8 cellular contexts compared by ENCODE assay signal in the genomic region with DNA sequence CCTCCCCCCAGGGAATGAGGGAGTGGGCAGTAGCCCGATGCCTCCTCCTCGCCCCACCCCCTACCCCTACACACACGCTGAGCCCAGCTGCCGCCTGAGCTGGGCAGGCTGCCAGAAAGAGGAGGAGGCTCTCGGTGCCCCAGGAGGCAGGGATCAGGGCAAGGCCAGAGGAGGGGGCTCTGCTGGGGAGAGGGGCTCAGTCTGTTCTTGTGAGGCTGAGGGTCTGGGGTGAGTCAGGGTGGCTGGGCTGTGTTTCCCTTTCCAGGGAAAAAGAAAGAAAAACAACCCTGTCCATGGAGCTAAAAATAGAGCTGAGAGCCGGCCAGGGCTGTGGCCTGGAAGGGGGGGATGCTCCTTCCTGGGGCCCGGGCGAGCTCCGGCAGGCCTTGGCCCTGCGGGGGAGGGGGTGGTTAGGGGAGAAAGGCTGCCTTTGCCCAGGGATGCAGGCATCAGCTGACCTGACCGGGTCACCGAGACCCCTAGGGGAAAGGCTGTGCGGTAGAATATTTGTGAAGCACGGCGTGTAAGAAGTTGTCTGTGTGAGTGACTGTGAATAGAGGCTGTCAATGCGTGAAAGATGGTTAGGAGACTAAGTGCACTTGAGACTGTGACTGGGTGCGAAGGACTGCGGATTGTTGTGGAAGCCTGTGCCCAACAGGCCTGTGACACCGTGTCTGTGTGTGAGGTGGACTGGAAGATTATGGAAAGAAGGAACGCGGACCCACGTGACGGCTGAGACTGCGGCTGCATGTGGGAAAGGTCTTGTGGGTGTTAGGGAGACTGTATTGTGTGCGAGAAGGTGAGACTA. TPM values are rescaled to one million over a fixed set of nuclear protein-coding genes. Genes with fewer than 3 reads are reported as not detected.
A peak's percentile ranks its signal among the peaks of the same experiment; 100 is the strongest.
DNase-seq lines count a peak whose midpoint lies in the region; ATAC-seq and TF ChIP-seq lines count a peak whose summit lies in the region.

No MANE protein-coding gene starts in this region.

- TF ChIP-seq CTCF in AG04450 (IDR thresholded peaks at IDR 0.05; ENCODE audit: low read depth, low read length) = no peak
- TF ChIP-seq CTCF in LNCaP clone FGC (IDR thresholded peaks at IDR 0.05; ENCODE audit: control insufficient read depth, extremely low read depth, insufficient read depth) = no peak

- peak overlapping the region; percentile 87 to 97 (median 93) for H3K27ac Mint-ChIP-seq in naive thymus-derived CD8-positive, alpha-beta T cell

- peak overlapping the region; percentile 81 to 95 (median 92) for H3K4me3 Mint-ChIP-seq in naive thymus-derived CD8-positive, alpha-beta T cell

- H3K36me3 Mint-ChIP-seq in naive thymus-derived CD8-positive, alpha-beta T cell = peaks cover 0 to 9% (median 0%) of the 10 kb centered on the region in 3 donors

- no peaks in the 10 kb centered on the region for H3K27me3 ChIP-seq in AG04450 (ENCODE audit: control insufficient read depth, insufficient read depth, low read length)

- H3K4me1 Mint-ChIP-seq in naive thymus-derived CD8-positive, alpha-beta T cell = peaks cover 25 to 33% (median 30%) of the 10 kb centered on the region in 4 donors

- H3K27ac ChIP-seq in AG04450 (ENCODE audit: low read depth, low read length) (peak overlapping the region; percentile 95), substantia nigra (ENCODE audit: low read depth, low read length, poor library complexity, severe bottlenecking) (peak overlapping the region; percentile 100)

- peak overlapping the region; percentile 90 for H3K4me3 ChIP-seq in AG04450 (ENCODE audit: low read depth, low read length)
- peak overlapping the region; percentile 62 for H3K4me3 ChIP-seq in LNCaP clone FGC (ENCODE audit: low read depth, low read length)

- H3K27me3 Mint-ChIP-seq in naive thymus-derived CD8-positive, alpha-beta T cell = no peaks in the 10 kb centered on the region

- POLR2A ChIA-PET in AG04450 (lab: Yijun Ruan, JAX) = interaction anchor here (0.6 to 3.3 kb wide), 6 partner anchors 9 to 63 kb away, joined by 3 to 20 read pairs (median 5); a partner anchor contains a TSS
- POLR2A ChIA-PET in naive thymus-derived CD8-positive, alpha-beta T cell (lab: Charles Lee) = interaction anchor here (0.6 to 5.7 kb wide), 15 partner anchors 10 to 590 kb away, joined by 3 to 82 read pairs (median 4); a partner anchor contains a TSS

- DNase-seq in AG04450 (ENCODE audit: low read depth, low spot score) (no peak), GM19238 (ENCODE audit: insufficient read length, low spot score) (peak; percentile 83), LNCaP clone FGC (ENCODE audit: low read depth) (no peak), RKO (ENCODE audit: low spot score) (peak; percentile 80), activated gamma-delta T cell (lab: John Stamatoyannopoulos, UW) (peak; percentile 25), fibroblast of peridontal ligament (ENCODE audit: extremely low read depth) (peak; percentile 83), substantia nigra (lab: John Stamatoyannopoulos, UW) (peak; percentile 69 to 95 (median 89))
- peak in 9 of 10 donors; percentile 54 to 85 (median 68) for DNase-seq in naive thymus-derived CD8-positive, alpha-beta T cell

- peak; percentile 25 to 34 for ATAC-seq in naive thymus-derived CD8-positive, alpha-beta T cell

- CTCF ChIA-PET in AG04450 (lab: Charles Lee) = interaction anchor here (0.6 to 12.4 kb wide), 13 partner anchors 9 to 590 kb away, joined by 3 to 271 read pairs (median 6); a partner anchor contains a TSS

- no peaks in the 10 kb centered on the region; the same call in 1 of the 2 replicates for H3K9me3 ChIP-seq in AG04450 (ENCODE audit: control insufficient read depth, insufficient read depth, low read length)

- H3K9me3 Mint-ChIP-seq in naive thymus-derived CD8-positive, alpha-beta T cell = no peaks in the 10 kb centered on the region

RNA-seq across cellular contexts. Expression of a gene that starts 1.2 kb away (rescaled TPM):
- 33.3 and 54.3 TPM in 2 replicates for polyA plus RNA-seq in AG04450 (2011; rRNA removed)
- 37.5 and 58.6 TPM in 2 replicates for polyA minus RNA-seq in AG04450 (2011; rRNA and poly(A)+ RNA removed)
- 10 to 100 TPM; 33.5 to 34.3 TPM for total RNA-seq in naive thymus-derived CD8-positive, alpha-beta T cell
- 10 to 100 TPM; 10.8 to 19.5 (median 13.1) TPM for polyA plus RNA-seq in naive thymus-derived CD8-positive, alpha-beta T cell

RNA-seq across cellular contexts. Expression of a gene that starts 11.0 kb away (rescaled TPM):
- 4.3 and 6.9 TPM in 2 replicates for polyA plus RNA-seq in AG04450 (2011; rRNA removed)
- 5.5 and 7.8 TPM in 2 replicates for polyA minus RNA-seq in AG04450 (2011; rRNA and poly(A)+ RNA removed)
- 10 to 100 TPM; 17.0 to 18.2 TPM for total RNA-seq in naive thymus-derived CD8-positive, alpha-beta T cell
- 10 to 100 TPM in 1 of 3 donors, 1 to 10 TPM in 2; 5.3 to 18.2 (median 9.7) TPM for polyA plus RNA-seq in naive thymus-derived CD8-positive, alpha-beta T cell

RNA-seq across cellular contexts. Expression of a gene that starts 11.1 kb away (rescaled TPM):
- polyA plus RNA-seq in AG04450 (2011; rRNA removed) = 72.3 and 88.0 TPM in 2 replicates
- polyA minus RNA-seq in AG04450 (2011; rRNA and poly(A)+ RNA removed) = 14.0 and 20.0 TPM in 2 replicates
- total RNA-seq in naive thymus-derived CD8-positive, alpha-beta T cell = 10 to 100 TPM; 64.9 to 66.6 TPM
- polyA plus RNA-seq in naive thymus-derived CD8-positive, alpha-beta T cell = 100 to 1,000 TPM; 117 to 136 (median 123) TPM

RNA-seq across cellular contexts. Expression of a gene that starts 29.1 kb away (rescaled TPM):
- 10.5 and 14.4 TPM in 2 replicates for polyA plus RNA-seq in AG04450 (2011; rRNA removed)
- polyA minus RNA-seq in AG04450 (2011; rRNA and poly(A)+ RNA removed) = 13.0 and 17.4 TPM in 2 replicates
- total RNA-seq in naive thymus-derived CD8-positive, alpha-beta T cell = 1 to 10 TPM; 1.6 to 2.0 TPM
- under 1 TPM in 1 of 3 donors, not detected in 2; 0.14 TPM for polyA plus RNA-seq in naive thymus-derived CD8-positive, alpha-beta T cell

RNA-seq across cellular contexts. Expression of a gene that starts 32.5 kb away (rescaled TPM):
- polyA plus RNA-seq in AG04450 (2011; rRNA removed) = 0.27 and 0.60 TPM in 2 replicates
- 0.26 and 0.37 TPM in 2 replicates for polyA minus RNA-seq in AG04450 (2011; rRNA and poly(A)+ RNA removed)
- 1 to 10 TPM; 1.3 to 1.4 TPM for total RNA-seq in naive thymus-derived CD8-positive, alpha-beta T cell
- polyA plus RNA-seq in naive thymus-derived CD8-positive, alpha-beta T cell = 1 to 10 TPM in 1 of 3 donors, under 1 TPM in 2; 0.39 to 1.1 (median 0.89) TPM

Comparison
In these comparisons a context has a peak if more than half of its experiments do, and no peak if none do; other contexts are left out.
1. DNase-seq: peak in GM19238 (single experiment), RKO (single experiment), activated gamma-delta T cell (single experiment), fibroblast of peridontal ligament (single experiment), naive thymus-derived CD8-positive, alpha-beta T cell (9 of 10) and substantia nigra (49 of 49); none in AG04450 (single experiment) and LNCaP clone FGC (single experiment).